Comparison of ENCODE assay signal across 31 cellular contexts in the genomic region with DNA sequence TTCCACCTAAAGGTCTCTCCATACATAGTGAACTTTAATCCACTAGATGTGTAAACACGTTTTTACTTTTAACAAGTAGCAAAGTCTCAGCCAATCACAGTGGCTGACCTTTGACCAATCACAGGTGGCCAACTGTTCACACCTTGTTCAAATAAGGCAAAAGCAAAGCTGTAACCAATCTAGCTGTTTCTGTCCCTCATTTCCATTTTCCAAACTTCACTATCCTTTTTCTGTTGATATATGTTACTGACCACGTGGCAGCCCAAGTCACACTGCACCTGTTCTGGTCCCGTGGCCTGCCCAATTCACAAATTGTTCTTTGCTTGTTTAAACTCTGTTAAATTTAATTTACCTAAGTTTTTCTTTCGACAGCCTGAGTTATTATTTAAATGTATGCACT.
"Had no signal": no experiment of that assay in that cellular context is flagged by ENCODE, and none has a peak within 500 bp of the region (broad histone marks: within the 10 kb centered on the region; RNA-seq: fewer than 3 reads in every experiment).

No MANE protein-coding gene starts in this region.

- H3K4me1 ChIP-seq: adrenal gland, body of pancreas, esophagus muscularis mucosa, foreskin keratinocyte, gastrocnemius medialis had no signal

- H3K4me1 Mint-ChIP-seq: activated CD4-positive, alpha-beta T cell treated with anti-CD3 and anti-CD28 coated beads for 36 hours; activated CD4-positive, alpha-beta T cell treated with anti-CD3 and anti-CD28 coated beads, Interleukin-2, amount 10 ng/mL, durations not matched to agents 24 days and 14 days; activated CD8-positive, alpha-beta memory T cell treated with anti-CD3 and anti-CD28 coated beads, Interleukin-2, amount 10 ng/mL, durations not matched to agents 7 days and 5 days; activated naive CD8-positive, alpha-beta T cell treated with anti-CD3 and anti-CD28 coated beads for 36 hours; activated naive CD8-positive, alpha-beta T cell treated with anti-CD3 and anti-CD28 coated beads, Interleukin-2, amount 50 U/mL, for 24 hours had no signal

- ATAC-seq: activated CD4-positive, alpha-beta T cell treated with anti-CD3 and anti-CD28 coated beads for 36 hours; activated CD8-positive, alpha-beta memory T cell treated with anti-CD3 and anti-CD28 coated beads, Interleukin-2, amount 10 ng/mL, durations not matched to agents 7 days and 5 days; activated CD8-positive, alpha-beta T cell treated with anti-CD3 and anti-CD28 coated beads, Interleukin-2, amount 10 ng/mL, durations not matched to agents 7 days and 5 days; activated naive CD8-positive, alpha-beta T cell treated with anti-CD3 and anti-CD28 coated beads, Interleukin-2, amount 50 U/mL, for 24 hours; activated T-cell treated with anti-CD3 and anti-CD28 coated beads, Interleukin-2, amount 50 U/mL, for 72 hours; body of pancreas; effector memory CD8-positive, alpha-beta T cell; foreskin keratinocyte; gastrocnemius medialis had no signal

- H3K27me3 ChIP-seq: adrenal gland, body of pancreas, esophagus muscularis mucosa, foreskin keratinocyte, gastrocnemius medialis had no signal

- H3K4me3 Mint-ChIP-seq: activated CD4-positive, alpha-beta memory T cell treated with anti-CD3 and anti-CD28 coated beads for 36 hours; activated CD4-positive, alpha-beta T cell treated with anti-CD3 and anti-CD28 coated beads for 36 hours; activated CD4-positive, alpha-beta T cell treated with anti-CD3 and anti-CD28 coated beads, Interleukin-2, amount 10 ng/mL, durations not matched to agents 24 days and 14 days; activated CD8-positive, alpha-beta memory T cell treated with anti-CD3 and anti-CD28 coated beads, Interleukin-2, amount 10 ng/mL, durations not matched to agents 7 days and 5 days; activated CD8-positive, alpha-beta T cell treated with anti-CD3 and anti-CD28 coated beads, Interleukin-2, amount 10 ng/mL, durations not matched to agents 7 days and 5 days; activated naive CD8-positive, alpha-beta T cell treated with anti-CD3 and anti-CD28 coated beads for 36 hours; activated naive CD8-positive, alpha-beta T cell treated with anti-CD3 and anti-CD28 coated beads, Interleukin-2, amount 50 U/mL, for 24 hours; activated T-cell treated with anti-CD3 and anti-CD28 coated beads, Interleukin-2, amount 50 U/mL, for 72 hours; effector memory CD8-positive, alpha-beta T cell had no signal

- H3K9me3 Mint-ChIP-seq: activated CD4-positive, alpha-beta T cell treated with anti-CD3 and anti-CD28 coated beads, Interleukin-2, amount 10 ng/mL, durations not matched to agents 24 days and 14 days; activated naive CD8-positive, alpha-beta T cell treated with anti-CD3 and anti-CD28 coated beads, Interleukin-2, amount 50 U/mL, for 24 hours had no signal

- DNase-seq: activated CD4-positive, alpha-beta memory T cell treated with anti-CD3 and anti-CD28 coated beads for 36 hours; activated CD4-positive, alpha-beta T cell treated with anti-CD3 and anti-CD28 coated beads for 36 hours; activated CD4-positive, alpha-beta T cell treated with anti-CD3 and anti-CD28 coated beads, Interleukin-2, amount 10 ng/mL, durations not matched to agents 24 days and 14 days; activated CD4-positive, CD25-positive, alpha-beta regulatory T cell; activated CD4-positive, CD25-positive, alpha-beta regulatory T cell treated with anti-CD3 and anti-CD28 coated beads, Interleukin-2, amount 50 U/mL, for 72 hours; activated CD8-positive, alpha-beta memory T cell treated with anti-CD3 and anti-CD28 coated beads, Interleukin-2, amount 10 ng/mL, durations not matched to agents 7 days and 5 days; activated CD8-positive, alpha-beta memory T cell treated with anti-CD3 and anti-CD28 coated beads, Interleukin-2, amount 50 U/mL, for 4 hours; activated CD8-positive, alpha-beta T cell treated with anti-CD3 and anti-CD28 coated beads, Interleukin-2, amount 10 ng/mL, durations not matched to agents 7 days and 5 days; activated gamma-delta T cell; activated naive CD4-positive, alpha-beta T cell treated with anti-CD3 and anti-CD28 coated beads, Interleukin-2, amount 50 U/mL, for 16 hours; activated naive CD4-positive, alpha-beta T cell treated with Interleukin-2 at 50 U/mL for 16 hours; activated naive CD8-positive, alpha-beta T cell treated with anti-CD3 and anti-CD28 coated beads for 36 hours; activated naive CD8-positive, alpha-beta T cell treated with anti-CD3 and anti-CD28 coated beads, Interleukin-2, amount 50 U/mL, for 24 hours; activated T-cell treated with anti-CD3 and anti-CD28 coated beads, Interleukin-2, amount 50 U/mL, for 1 hour; activated T-cell treated with anti-CD3 and anti-CD28 coated beads, Interleukin-2, amount 50 U/mL, for 72 hours; adrenal gland; amygdala; aorta; body of pancreas; caudate nucleus; cortex of kidney; dermis blood vessel endothelial cell; effector CD4-positive, alpha-beta T cell; effector memory CD8-positive, alpha-beta T cell; erythroblast; foreskin keratinocyte; gastrocnemius medialis; head of caudate nucleus; hippocampal formation; T-helper 2 cell had no signal

- H3K27me3 Mint-ChIP-seq: activated CD4-positive, alpha-beta memory T cell treated with anti-CD3 and anti-CD28 coated beads for 36 hours; activated CD4-positive, alpha-beta T cell treated with anti-CD3 and anti-CD28 coated beads for 36 hours; activated CD4-positive, alpha-beta T cell treated with anti-CD3 and anti-CD28 coated beads, Interleukin-2, amount 10 ng/mL, durations not matched to agents 24 days and 14 days; activated CD8-positive, alpha-beta memory T cell treated with anti-CD3 and anti-CD28 coated beads, Interleukin-2, amount 10 ng/mL, durations not matched to agents 7 days and 5 days; activated naive CD8-positive, alpha-beta T cell treated with anti-CD3 and anti-CD28 coated beads for 36 hours; activated naive CD8-positive, alpha-beta T cell treated with anti-CD3 and anti-CD28 coated beads, Interleukin-2, amount 50 U/mL, for 24 hours; effector memory CD8-positive, alpha-beta T cell had no signal

- H3K9me3 ChIP-seq: adrenal gland, body of pancreas, esophagus muscularis mucosa, gastrocnemius medialis had no signal

- H3K36me3 Mint-ChIP-seq: activated CD4-positive, alpha-beta memory T cell treated with anti-CD3 and anti-CD28 coated beads for 36 hours; activated CD8-positive, alpha-beta memory T cell treated with anti-CD3 and anti-CD28 coated beads, Interleukin-2, amount 10 ng/mL, durations not matched to agents 7 days and 5 days; activated naive CD8-positive, alpha-beta T cell treated with anti-CD3 and anti-CD28 coated beads for 36 hours had no signal

- H3K27ac Mint-ChIP-seq: activated CD4-positive, alpha-beta memory T cell treated with anti-CD3 and anti-CD28 coated beads for 36 hours; activated CD4-positive, alpha-beta T cell treated with anti-CD3 and anti-CD28 coated beads for 36 hours; activated CD4-positive, alpha-beta T cell treated with anti-CD3 and anti-CD28 coated beads, Interleukin-2, amount 10 ng/mL, durations not matched to agents 24 days and 14 days; activated CD8-positive, alpha-beta memory T cell treated with anti-CD3 and anti-CD28 coated beads, Interleukin-2, amount 10 ng/mL, durations not matched to agents 7 days and 5 days; activated CD8-positive, alpha-beta T cell treated with anti-CD3 and anti-CD28 coated beads, Interleukin-2, amount 10 ng/mL, durations not matched to agents 7 days and 5 days; activated naive CD8-positive, alpha-beta T cell treated with anti-CD3 and anti-CD28 coated beads for 36 hours; activated naive CD8-positive, alpha-beta T cell treated with anti-CD3 and anti-CD28 coated beads, Interleukin-2, amount 50 U/mL, for 24 hours; activated T-cell treated with anti-CD3 and anti-CD28 coated beads, Interleukin-2, amount 50 U/mL, for 72 hours; effector memory CD8-positive, alpha-beta T cell had no signal

- H3K4me3 ChIP-seq: adrenal gland, body of pancreas, esophagus muscularis mucosa, gastrocnemius medialis had no signal

- H3K27ac ChIP-seq: adrenal gland, body of pancreas, esophagus muscularis mucosa, foreskin keratinocyte, gastrocnemius medialis had no signal

- H3K36me3 ChIP-seq: adrenal gland, esophagus muscularis mucosa, gastrocnemius medialis had no signal
